Comparison of ENCODE assay signal across 8 cellular contexts in genomic region chr5:111511174-111512025, GRCh38. TPM values are rescaled to one million over a fixed set of nuclear protein-coding genes. Genes with fewer than 3 reads are reported as not detected.
A peak's percentile ranks its signal among the peaks of the same experiment; 100 is the strongest.
DNase-seq lines count a peak whose midpoint lies in the region; ATAC-seq and TF ChIP-seq lines count a peak whose summit lies in the region.

No MANE protein-coding gene starts in this region.

- H3K4me3 Mint-ChIP-seq in HFFc6: peak overlapping the region; percentile 94
- peak overlapping the region; percentile 94 for H3K4me3 Mint-ChIP-seq in endodermal cell
- peak overlapping the region; percentile 91 to 100 (median 98) for H3K4me3 Mint-ChIP-seq in naive thymus-derived CD4-positive, alpha-beta T cell

- no peaks in the 10 kb centered on the region for H3K36me3 ChIP-seq in PC-3 (ENCODE audit: low read depth, low read length)
- no peaks in the 10 kb centered on the region for H3K36me3 ChIP-seq in endodermal cell (ENCODE audit: control insufficient read depth, insufficient read depth, low read length)
- H3K36me3 ChIP-seq in naive thymus-derived CD4-positive, alpha-beta T cell (ENCODE audit: control insufficient read depth in 2 of 3, insufficient read depth in 3 of 3, low read length in 3 of 3): no peaks in the 10 kb centered on the region

- H3K4me1 ChIP-seq in PC-3 (ENCODE audit: insufficient read depth, low read length) (peaks cover 14% of the 10 kb centered on the region), endodermal cell (ENCODE audit: control insufficient read depth, insufficient read depth, low read length) (peaks cover 5% of the 10 kb centered on the region)
- H3K4me1 ChIP-seq in naive thymus-derived CD4-positive, alpha-beta T cell (ENCODE audit: control insufficient read depth in 2 of 2, insufficient read depth in 2 of 2, low read length in 2 of 2): peaks cover 0 to 17% of the 10 kb centered on the region in 2 donors

- H3K27me3 Mint-ChIP-seq in HFFc6 (ENCODE audit: insufficient read depth): no peaks in the 10 kb centered on the region
- no peaks in the 10 kb centered on the region for H3K27me3 Mint-ChIP-seq in endodermal cell (ENCODE audit: insufficient read depth)
- no peaks in the 10 kb centered on the region for H3K27me3 Mint-ChIP-seq in naive thymus-derived CD4-positive, alpha-beta T cell

- H3F3A ChIP-seq in PC-3 (ENCODE audit: low read length, unreplicated experiment): no peaks in the 10 kb centered on the region

- intact Hi-C loops in PC-3 (cut with micrococcal nuclease): loop anchor here (5.0 kb wide), 1 partner anchor 246 kb away; the partner anchor contains the start of gene NREP
- intact Hi-C loops in naive thymus-derived CD4-positive, alpha-beta T cell (cut with micrococcal nuclease): loop anchor here (1.0 to 10.0 kb wide), 17 partner anchors 7 to 2003 kb away; partner anchors contain the start of genes MAN2A1 (in 2 of the 2), NREP (in 2 of the 2), SLC25A46 (in 2 of the 2) and WDR36 (in 2 of the 2)

- no peaks in the 10 kb centered on the region for H3K27me3 ChIP-seq in PC-3 (ENCODE audit: low read length)
- no peaks in the 10 kb centered on the region for H3K27me3 ChIP-seq in endodermal cell (ENCODE audit: control insufficient read depth, insufficient read depth, low read length, poor library complexity, severe bottlenecking)
- H3K27me3 ChIP-seq in naive thymus-derived CD4-positive, alpha-beta T cell (ENCODE audit: control insufficient read depth in 2 of 2, insufficient read depth in 2 of 2, low read length in 2 of 2): no peaks in the 10 kb centered on the region

- H3K36me3 Mint-ChIP-seq in HFFc6 (ENCODE audit: low read depth): no peaks in the 10 kb centered on the region
- H3K36me3 Mint-ChIP-seq in endodermal cell (ENCODE audit: low read depth): no peaks in the 10 kb centered on the region
- peaks cover 0 to 15% (median 0%) of the 10 kb centered on the region in 5 donors for H3K36me3 Mint-ChIP-seq in naive thymus-derived CD4-positive, alpha-beta T cell

- DNase-seq in HFFc6: peak; percentile 17
- DNase-seq in PC-3: no peak
- no peak for DNase-seq in endodermal cell
- DNase-seq in naive thymus-derived CD4-positive, alpha-beta T cell: no peak
- no peak for DNase-seq in DMS79 treated with DMSO at 0.1 percent for 48 hours (lab: John Stamatoyannopoulos, UW)
- no peak for DNase-seq in iPS-NIHi11 (ENCODE audit: low spot score)
- no peak for DNase-seq in stimulated activated CD4-positive, alpha-beta T cell treated with anti-CD3 and anti-CD28 coated beads, Interleukin-15, amount 100 ng/mL, for 24 hours

- H3K4me2 ChIP-seq in PC-3 (ENCODE audit: low read length): peak overlapping the region; percentile 83

- peak overlapping the region; percentile 93 for H3K27ac ChIP-seq in PC-3 (ENCODE audit: low read length)
- peak overlapping the region; percentile 75 for H3K27ac ChIP-seq in endodermal cell (ENCODE audit: low read depth, low read length)
- peak overlapping the region; percentile 73 for H3K27ac ChIP-seq in naive thymus-derived CD4-positive, alpha-beta T cell (ENCODE audit: low read depth, low read length)

- H3K4me1 Mint-ChIP-seq in HFFc6 (ENCODE audit: low read depth): peaks cover 47% of the 10 kb centered on the region
- H3K4me1 Mint-ChIP-seq in endodermal cell: peaks cover 28% of the 10 kb centered on the region
- H3K4me1 Mint-ChIP-seq in naive thymus-derived CD4-positive, alpha-beta T cell: peaks cover 17 to 60% (median 28%) of the 10 kb centered on the region in 7 donors

- H3K9ac ChIP-seq in PC-3 (ENCODE audit: low read length) (peak overlapping the region; percentile 83), endodermal cell (ENCODE audit: extremely low read depth, low read length, poor library complexity, severe bottlenecking) (peak overlapping the region; percentile 58)

- WGBS in endodermal cell (ENCODE audit: insufficient coverage in 1 of 2, insufficient read length in 1 of 2), 2 experiments: 0 to 3% methylated on average over 9 of the region's 9 CpGs

- H3K79me2 ChIP-seq in PC-3 (ENCODE audit: low read length): peaks cover 23% of the 10 kb centered on the region; the same call in 1 of the 2 replicates

- no peaks in the 10 kb centered on the region for H4K20me1 ChIP-seq in PC-3 (ENCODE audit: low read length)

- ATAC-seq in PC-3: no peak
- ATAC-seq in naive thymus-derived CD4-positive, alpha-beta T cell: no peak

- no peaks in the 10 kb centered on the region for H3K9me2 ChIP-seq in PC-3 (replicated peaks; ENCODE audit: low read length)

- H3K4me3 ChIP-seq in GM12875 (ENCODE audit: low read depth, low read length) (peak overlapping the region; percentile 91), PC-3 (ENCODE audit: low read length) (peak overlapping the region; percentile 86), endodermal cell (ENCODE audit: low read length) (peak overlapping the region; percentile 94)
- peak overlapping the region; percentile 81 for H3K4me3 ChIP-seq in naive thymus-derived CD4-positive, alpha-beta T cell (ENCODE audit: low read length)

- H3K9me3 Mint-ChIP-seq in HFFc6 (no peaks in the 10 kb centered on the region), endodermal cell (no peaks in the 10 kb centered on the region)
- H3K9me3 Mint-ChIP-seq in naive thymus-derived CD4-positive, alpha-beta T cell: no peaks in the 10 kb centered on the region

- H3K27ac Mint-ChIP-seq in HFFc6: peak overlapping the region; percentile 87
- peak overlapping the region; percentile 95 for H3K27ac Mint-ChIP-seq in endodermal cell
- H3K27ac Mint-ChIP-seq in naive thymus-derived CD4-positive, alpha-beta T cell: peak overlapping the region; percentile 90 to 98 (median 94)

- CTCF ChIA-PET in PC-3 (lab: Charles Lee): interaction anchor here (1.2 kb wide), 1 partner anchor 649 kb away, joined by 3 read pairs; no protein-coding TSS in a partner anchor
- CTCF ChIA-PET in naive thymus-derived CD4-positive, alpha-beta T cell (lab: Charles Lee): interaction anchor here (1.7 to 3.4 kb wide), 2 partner anchors 20 to 353 kb away, joined by 5 to 10 read pairs; no protein-coding TSS in a partner anchor

- peak overlapping the region; percentile 91 for H2AFZ ChIP-seq in PC-3 (ENCODE audit: low read length)

- POLR2A ChIA-PET in PC-3 (lab: Charles Lee; ENCODE audit: unreplicated experiment): interaction anchor here (0.6 to 0.7 kb wide), 2 partner anchors 26 to 1667 kb away, joined by 3 to 12 read pairs; no protein-coding TSS in a partner anchor
- POLR2A ChIA-PET in naive thymus-derived CD4-positive, alpha-beta T cell (lab: Charles Lee): interaction anchor here (0.6 to 1.6 kb wide), 7 partner anchors 12 to 1467 kb away, joined by 3 to 5 read pairs (median 4); partner anchors contain the start of gene WDR36

- BruUV-seq in PC-3 (replicated peaks; lab: Mats Ljungman, UMichigan): TSS peak; percentile 54

- TF ChIP-seq CTCF in GM12875 (IDR thresholded peaks at IDR 0.05; ENCODE audit: borderline replicate concordance, insufficient read depth, low read depth, low read length) (no peak), HFFc6 (IDR thresholded peaks at IDR 0.05) (no peak), PC-3 (conservative IDR thresholded peaks at IDR 0.05; ENCODE audit: low read depth, low read length) (no peak), endodermal cell (conservative IDR thresholded peaks at IDR 0.05) (no peak)

- no peaks in the 10 kb centered on the region for H3K9me3 ChIP-seq in PC-3 (ENCODE audit: low read length)
- H3K9me3 ChIP-seq in endodermal cell (ENCODE audit: control insufficient read depth, low read length): no peaks in the 10 kb centered on the region
- H3K9me3 ChIP-seq in naive thymus-derived CD4-positive, alpha-beta T cell (ENCODE audit: control insufficient read depth in 2 of 3, low read length in 3 of 3): no peaks in the 10 kb centered on the region

RNA-seq across cellular contexts. Expression of gene STARD4, which starts 0.9 kb away (rescaled TPM):
- 10 to 100 TPM; 18.0 to 26.4 (median 24.4) TPM for total RNA-seq in HFFc6 (2021; fragmentation: NEBNext Ultra II Directional; extraction: Animal tissue kit (Norgen Biotek cat#: 25700))
- total RNA-seq in PC-3 (2014; rRNA removed) (13.4 and 17.1 TPM in 2 replicates), endodermal cell (10 to 100 TPM; 29.5 to 40.7 TPM)
- polyA plus RNA-seq in endodermal cell (2013, experiment 1 of 2): 72.9 TPM
- 74.9 TPM for polyA plus RNA-seq in endodermal cell (2013, experiment 2 of 2)
- total RNA-seq in naive thymus-derived CD4-positive, alpha-beta T cell: 10 to 100 TPM; 11.1 to 70.8 (median 17.1) TPM
- 1 to 10 TPM; 3.7 to 6.5 TPM for polyA plus RNA-seq in naive thymus-derived CD4-positive, alpha-beta T cell
